ENCODE assay signal across 18 cellular contexts in the genomic region with DNA sequence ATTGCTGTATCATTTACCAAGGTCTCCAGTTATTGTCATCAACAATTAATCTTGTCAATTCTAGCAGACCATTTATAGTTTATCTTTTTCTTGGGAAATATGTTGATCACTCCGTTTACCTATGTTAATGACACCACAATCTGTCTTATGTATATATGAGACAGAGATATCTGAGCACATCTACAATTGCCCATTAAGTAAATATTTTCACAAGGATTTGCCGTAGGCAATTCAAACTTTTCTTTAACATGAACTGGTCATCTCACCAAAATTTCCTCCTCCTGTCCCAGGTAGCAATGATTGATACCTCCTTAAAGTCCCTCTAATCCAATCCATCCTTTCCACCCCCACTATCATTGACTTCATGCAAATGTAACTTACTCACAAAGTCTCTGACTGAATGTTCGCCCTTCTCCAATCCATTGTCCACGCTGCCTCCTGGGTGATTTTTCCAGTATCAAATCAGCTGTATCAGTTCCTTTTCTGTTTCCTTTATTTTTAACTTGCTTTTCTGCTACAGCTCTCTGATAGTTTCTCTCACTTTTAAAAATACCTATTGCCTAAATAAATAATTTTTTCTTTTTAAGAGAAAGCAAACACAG.
DNase-seq lines count a peak whose midpoint lies in the region; ATAC-seq and TF ChIP-seq lines count a peak whose summit lies in the region.
"Had no signal": no experiment of that assay in that cellular context is flagged by ENCODE, and none has a peak within 500 bp of the region (broad histone marks: within the 10 kb centered on the region; RNA-seq: fewer than 3 reads in every experiment).

No MANE protein-coding gene starts in this region.

- H3K27ac ChIP-seq in GM23338 (ENCODE audit: low read depth), result no peak overlapping the region
- no peak overlapping the region for H3K27ac ChIP-seq in testis
- H3K27ac ChIP-seq: HL-60, KMS-11, Peyer's patch, SJCRH30 had no signal

- peaks cover 7% of the 10 kb centered on the region; the same call in 2 of the 3 replicates for H3K9me3 Mint-ChIP-seq in GM23338
- H3K9me3 Mint-ChIP-seq in chondrocyte (ENCODE audit: low read depth), result peaks cover 10% of the 10 kb centered on the region
- no peaks in the 10 kb centered on the region for H3K9me3 Mint-ChIP-seq in nephron progenitor cell

- no peaks in the 10 kb centered on the region for H3K9me2 ChIP-seq in GM23338 (ENCODE audit: insufficient read depth)

- 92 to 94% methylated on average over 4 of the region's 4 CpGs for whole genome bisulfite sequencing in testis, 2 donors

- H3F3A ChIP-seq in GM23338 (replicated peaks; ENCODE audit: low read depth), result no peaks in the 10 kb centered on the region

- H4K20me1 ChIP-seq in GM23338 (replicated peaks; ENCODE audit: insufficient read depth), result no peaks in the 10 kb centered on the region

- intact Hi-C loops in testis (cut with DNase I; ENCODE audit: low total_unique reads), result no loop called here

- H3K4me3 Mint-ChIP-seq in GM23338, result no peak overlapping the region
- H3K4me3 Mint-ChIP-seq in chondrocyte (ENCODE audit: unreplicated experiment), result no peak overlapping the region
- no peak overlapping the region for H3K4me3 Mint-ChIP-seq in nephron progenitor cell
- H3K4me3 Mint-ChIP-seq: CD4-positive, CD25-positive, alpha-beta regulatory T cell had no signal

- no peaks in the 10 kb centered on the region for H3K9me3 ChIP-seq in testis
- H3K9me3 ChIP-seq: Peyer's patch, SJCRH30 had no signal

- H3K36me3 Mint-ChIP-seq in GM23338 (ENCODE audit: low read depth) (no peaks in the 10 kb centered on the region), chondrocyte (ENCODE audit: low read depth) (peaks cover 1% of the 10 kb centered on the region), nephron progenitor cell (ENCODE audit: low read depth) (no peaks in the 10 kb centered on the region)
- H3K36me3 Mint-ChIP-seq: CD4-positive, CD25-positive, alpha-beta regulatory T cell had no signal

- no peaks in the 10 kb centered on the region for H3K36me3 ChIP-seq in GM23338 (ENCODE audit: insufficient read depth)
- H3K36me3 ChIP-seq in testis (ENCODE audit: low read depth, missing control alignments), result no peaks in the 10 kb centered on the region
- H3K36me3 ChIP-seq: Peyer's patch, SJCRH30 had no signal

- H3K27me3 ChIP-seq in GM23338 (ENCODE audit: insufficient read depth) (no peaks in the 10 kb centered on the region), testis (no peaks in the 10 kb centered on the region)
- H3K27me3 ChIP-seq: Peyer's patch, SJCRH30 had no signal

- H3K27me3 Mint-ChIP-seq in GM23338 (ENCODE audit: insufficient read depth, low read depth, poor library complexity) (peaks cover 2% of the 10 kb centered on the region), chondrocyte (ENCODE audit: low read depth) (no peaks in the 10 kb centered on the region), nephron progenitor cell (ENCODE audit: low read depth, poor library complexity) (peaks cover 4% of the 10 kb centered on the region)
- H3K27me3 Mint-ChIP-seq: CD4-positive, CD25-positive, alpha-beta regulatory T cell had no signal

- peaks cover 7% of the 10 kb centered on the region for H3K4me1 Mint-ChIP-seq in GM23338
- peaks cover 26% of the 10 kb centered on the region for H3K4me1 Mint-ChIP-seq in chondrocyte (ENCODE audit: low read depth)
- H3K4me1 Mint-ChIP-seq in nephron progenitor cell, result no peaks in the 10 kb centered on the region
- H3K4me1 Mint-ChIP-seq: CD4-positive, CD25-positive, alpha-beta regulatory T cell had no signal

- H3K4me2 ChIP-seq in GM23338, result no peak overlapping the region
- H3K4me2 ChIP-seq: KMS-11 had no signal

- H3K79me2 ChIP-seq in GM23338 (replicated peaks; ENCODE audit: insufficient read depth), result no peaks in the 10 kb centered on the region

- 0 out of 2 replicates have a peak, but pooled peaks cover 5% of the 10 kb centered on the region for H3K4me1 ChIP-seq in GM23338 (ENCODE audit: insufficient read depth)
- H3K4me1 ChIP-seq in testis, result no peaks in the 10 kb centered on the region
- H3K4me1 ChIP-seq: Peyer's patch had no signal

- H2AFZ ChIP-seq in GM23338, result no peak overlapping the region; the same call in 1 of the 2 replicates

- DNase-seq in GM23338 (ENCODE audit: low spot score) (peak; percentile 2), LNCaP clone FGC (ENCODE audit: low read depth) (peak; percentile 54), chondrocyte (ENCODE audit: low spot score) (no peak), nephron progenitor cell (no peak), T-helper 1 cell (no peak), testis (no peak)
- DNase-seq in activated effector memory CD4-positive, alpha-beta T cell treated with Interleukin-2 at 50 U/mL for 16 hours, result no peak
- DNase-seq: CD4-positive, CD25-positive, alpha-beta regulatory T cell; NCI-H1105 treated with DMSO at 0.1 percent for 48 hours; NCI-H2029 treated with DMSO at 0.1 percent for 48 hours; NCI-H510A treated with DMSO at 0.1 percent for 48 hours; NCI-H774; NK-92 treated with Interleukin-12 subunit alpha and Interleukin-12 subunit beta, amount 100 ng/mL, for 24 hours; Peyer's patch; SJCRH30 had no signal

- no peak for TF ChIP-seq POLR2A in testis (IDR thresholded peaks at IDR 0.05)

- H3K27ac Mint-ChIP-seq in GM23338 (no peak overlapping the region), chondrocyte (ENCODE audit: unreplicated experiment) (peak overlapping the region; percentile 78), nephron progenitor cell (peak overlapping the region; percentile 0)
- H3K27ac Mint-ChIP-seq: CD4-positive, CD25-positive, alpha-beta regulatory T cell had no signal

- TF ChIP-seq CTCF in GM23338 (conservative IDR thresholded peaks at IDR 0.05; ENCODE audit: low read depth in 2 of 2) (no peak), LNCaP clone FGC (IDR thresholded peaks at IDR 0.05; ENCODE audit: control insufficient read depth, extremely low read depth, insufficient read depth) (no peak), chondrocyte (IDR thresholded peaks at IDR 0.05) (no peak), nephron progenitor cell (IDR thresholded peaks at IDR 0.05) (no peak), testis (IDR thresholded peaks at IDR 0.05) (no peak)

- ATAC-seq in GM23338, result no peak
- ATAC-seq in GM18909 (IDR thresholded peaks at IDR 0.05; ENCODE audit: poor library complexity, unreplicated experiment), result no peak

- H3K4me3 ChIP-seq in GM23338 (no peak overlapping the region), LNCaP clone FGC (ENCODE audit: low read depth, low read length) (no peak overlapping the region), testis (no peak overlapping the region)
- H3K4me3 ChIP-seq: Peyer's patch, SJCRH30 had no signal

TF ChIP-seq in GM23338, 12 proteins besides CTCF, POLR2A, EP300 and RAD21:
- no peak for TF ChIP-seq REST (IDR thresholded peaks at IDR 0.05; ENCODE audit: unreplicated experiment)
- TF ChIP-seq STAT1 (IDR thresholded peaks at IDR 0.05; ENCODE audit: unreplicated experiment), result no peak
- no peak for TF ChIP-seq ZNF114 (CRISPR knock-in tag; IDR thresholded peaks at IDR 0.05)
- no peak for TF ChIP-seq NANOG (IDR thresholded peaks at IDR 0.05; ENCODE audit: borderline replicate concordance)
- no peak for TF ChIP-seq EZH2 (IDR thresholded peaks at IDR 0.05; ENCODE audit: low read depth, unreplicated experiment)
- TF ChIP-seq ZNF331 (CRISPR knock-in tag; IDR thresholded peaks at IDR 0.05; ENCODE audit: low read depth), result no peak

Comparison
In these comparisons a context has a peak if more than half of its experiments do, and no peak if none do; other contexts are left out.
1. DNase-seq: peak in GM23338 (single experiment) and LNCaP clone FGC (single experiment); none in chondrocyte (single experiment), nephron progenitor cell (single experiment), activated effector memory CD4-positive, alpha-beta T cell treated with Interleukin-2 at 50 U/mL for 16 hours (single experiment), T-helper 1 cell (0 of 5) and testis (single experiment).